Comparison of ENCODE assay signal across 27 cellular contexts in genomic region chr14:87811246-87811645, GRCh38.
"Had no signal": no experiment of that assay in that cellular context is flagged by ENCODE, and none has a peak within 500 bp of the region (broad histone marks: within the 10 kb centered on the region; RNA-seq: fewer than 3 reads in every experiment).

No MANE protein-coding gene starts in this region.

- H3K27me3 ChIP-seq: ovary, right atrium auricular region, stomach, testis, thyroid gland, transverse colon, upper lobe of left lung, vagina had no signal

- DNase-seq: hypothalamus; immature natural killer cell; kidney; left colon; left lung; lower lobe of right lung; midbrain; mucosa of descending colon; naive thymus-derived CD4-positive, alpha-beta T cell; ovary; stimulated activated CD4-positive, alpha-beta T cell treated with anti-CD3 and anti-CD28 coated beads, Interleukin-12 subunit alpha, Interleukin-12 subunit beta, amount 100 ng/mL, for 4 hours; stimulated activated CD4-positive, alpha-beta T cell treated with anti-CD3 and anti-CD28 coated beads, Interleukin-15, amount 100 ng/mL, for 24 hours; stimulated activated CD4-positive, alpha-beta T cell treated with anti-CD3 and anti-CD28 coated beads, Interleukin-2, amount 100 ng/mL, for 24 hours; stimulated activated CD4-positive, alpha-beta T cell treated with anti-CD3 and anti-CD28 coated beads, Interleukin-4, amount 100 ng/mL, for 1 hour; stimulated activated naive B cell treated with anti-CD40 and anti-IgM and Interleukin-4, amounts not matched to agents 10 μg/mL and 1 μg/mL and 100 μg/mL, for 72 hours; stimulated activated naive CD8-positive, alpha-beta T cell treated with anti-CD3 and anti-CD28 coated beads, Interleukin-15, Interleukin-2, amounts not matched to agents 100 U/mL and 50 U/mL, for 24 hours; stomach; thyroid gland; transverse colon; upper lobe of left lung had no signal

- H3K36me3 ChIP-seq: left lung, lower lobe of right lung, ovary, right atrium auricular region, stomach, thyroid gland, transverse colon, upper lobe of left lung, vagina had no signal

- FAIRE-seq: islet of Langerhans, kidney had no signal

- H3K4me3 ChIP-seq: left lung, lower lobe of right lung, mucosa of descending colon, ovary, right atrium auricular region, skin epidermis, stomach, testis, thyroid gland, transverse colon, upper lobe of left lung, vagina had no signal

- H3K9me3 ChIP-seq: left lung, lower lobe of right lung, mucosa of descending colon, right atrium auricular region, stomach, testis, thyroid gland, transverse colon, upper lobe of left lung, vagina had no signal

- ATAC-seq: left colon; left lung; lower lobe of right lung; mucosa of descending colon; naive thymus-derived CD4-positive, alpha-beta T cell; natural killer cell treated with Interleukin-12 subunit alpha and Interleukin-12 subunit beta and Interleukin-15 and Interleukin-18, amount 100 ng/mL, for 72 hours; sciatic nerve; stimulated activated naive B cell treated with anti-CD40 and anti-IgM and Interleukin-4, amounts not matched to agents 10 μg/mL and 1 μg/mL and 100 μg/mL, for 72 hours; stimulated activated naive CD8-positive, alpha-beta T cell treated with anti-CD3 and anti-CD28 coated beads, Interleukin-15, Interleukin-2, amounts not matched to agents 100 U/mL and 50 U/mL, for 24 hours had no signal

- H3K4me1 ChIP-seq: left lung, lower lobe of right lung, right atrium auricular region, stomach, testis, thyroid gland, transverse colon, upper lobe of left lung, vagina had no signal

- H3K27ac ChIP-seq: left lung, lower lobe of right lung, ovary, right atrium auricular region, skin epidermis, stomach, testis, thyroid gland, transverse colon, upper lobe of left lung, vagina had no signal
